24 cellular contexts compared by ENCODE assay signal in the genomic region with DNA sequence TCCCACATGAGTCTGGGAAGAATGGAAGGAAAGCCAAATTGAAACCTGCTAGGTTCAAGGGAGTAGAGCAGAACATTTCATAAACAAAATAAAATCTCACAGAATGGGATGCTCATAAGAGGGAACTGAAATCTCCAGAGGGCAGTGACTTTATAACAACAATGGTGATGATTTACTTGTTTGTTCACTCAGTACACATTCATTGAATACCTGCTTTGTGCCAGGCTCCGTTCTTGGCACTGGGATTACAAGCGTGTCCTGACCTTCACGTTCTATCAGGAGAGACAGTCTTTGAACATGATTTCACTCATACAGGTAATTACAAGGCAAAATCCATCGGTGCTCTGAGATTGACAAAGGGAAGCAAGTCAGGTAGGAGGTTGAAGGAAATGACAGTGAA.
"Had no signal": no experiment of that assay in that cellular context is flagged by ENCODE, and none has a peak within 500 bp of the region (broad histone marks: within the 10 kb centered on the region; RNA-seq: fewer than 3 reads in every experiment).

No MANE protein-coding gene starts in this region.

- DNase-seq: activated CD4-positive, alpha-beta T cell treated with anti-CD3 and anti-CD28 coated beads for 4 hours; activated CD4-positive, alpha-beta T cell treated with anti-CD3 and anti-CD28 coated beads, Interleukin-2, amount 50 U/mL, for 4 hours; activated effector memory CD4-positive, alpha-beta T cell treated with anti-CD3 and anti-CD28 coated beads, Interleukin-2, amount 50 U/mL, for 16 hours; activated naive CD4-positive, alpha-beta T cell treated with Interleukin-2 at 50 U/mL for 16 hours; activated naive CD8-positive, alpha-beta T cell treated with anti-CD3 and anti-CD28 coated beads, Interleukin-2, amount 50 U/mL, for 24 hours; activated T-cell treated with anti-CD3 and anti-CD28 coated beads, Interleukin-2, amount 50 U/mL, for 4 hours; amniotic stem cell; KG1; NCI-H1048; NCI-H1417; NCI-H1930; NCI-H2171; NCI-H226; NCI-H526 treated with DMSO at 0.1 percent for 48 hours; Peyer's patch; SHP77 treated with DMSO at 0.1 percent for 48 hours had no signal

- H3K36me3 ChIP-seq: ascending aorta, Peyer's patch had no signal

- ATAC-seq: activated CD4-positive, CD25-positive, alpha-beta regulatory T cell treated with anti-CD3 and anti-CD28 coated beads, Interleukin-2, amount 50 U/mL, for 24 hours; activated naive CD4-positive, alpha-beta T cell treated with anti-CD3 and anti-CD28 coated beads, Interleukin-2, amount 50 U/mL, for 72 hours; activated naive CD8-positive, alpha-beta T cell treated with anti-CD3 and anti-CD28 coated beads, Interleukin-2, amount 50 U/mL, for 24 hours; activated T-cell treated with anti-CD3 and anti-CD28 coated beads, Interleukin-2, amount 50 U/mL, for 4 hours had no signal

- H3K9me3 ChIP-seq: body of pancreas, Peyer's patch had no signal

- H3K4me1 ChIP-seq: ascending aorta, Peyer's patch had no signal

- H3K36me3 Mint-ChIP-seq: activated naive CD4-positive, alpha-beta T cell treated with anti-CD3 and anti-CD28 coated beads, Interleukin-2, amount 50 U/mL, for 72 hours had no signal

- H3K27ac Mint-ChIP-seq: activated naive CD4-positive, alpha-beta T cell treated with anti-CD3 and anti-CD28 coated beads, Interleukin-2, amount 50 U/mL, for 72 hours; activated naive CD8-positive, alpha-beta T cell treated with anti-CD3 and anti-CD28 coated beads, Interleukin-2, amount 50 U/mL, for 24 hours; IgD-negative memory B cell; T-helper 1 cell treated with Interleukin-12 subunit alpha and Interleukin-12 subunit beta and Interleukin-4 antibody, amounts not matched to agents 30 μg/mL and 1 μg/mL, for 36 hours had no signal

- H3K4me3 Mint-ChIP-seq: activated naive CD8-positive, alpha-beta T cell treated with anti-CD3 and anti-CD28 coated beads, Interleukin-2, amount 50 U/mL, for 24 hours; activated T-cell treated with anti-CD3 and anti-CD28 coated beads, Interleukin-2, amount 50 U/mL, for 4 hours; IgD-negative memory B cell; T-helper 1 cell treated with Interleukin-12 subunit alpha and Interleukin-12 subunit beta and Interleukin-4 antibody, amounts not matched to agents 30 μg/mL and 1 μg/mL, for 36 hours had no signal

- FAIRE-seq: bronchial epithelial cell had no signal

- H3K27ac ChIP-seq: ascending aorta, Peyer's patch, RWPE1 had no signal

- H3K27me3 ChIP-seq: ascending aorta, body of pancreas, Peyer's patch had no signal

- H3K4me3 ChIP-seq: ascending aorta, body of pancreas, Peyer's patch had no signal

- H3K27me3 Mint-ChIP-seq: activated naive CD8-positive, alpha-beta T cell treated with anti-CD3 and anti-CD28 coated beads, Interleukin-2, amount 50 U/mL, for 24 hours; IgD-negative memory B cell had no signal

- H3K4me1 Mint-ChIP-seq: activated naive CD8-positive, alpha-beta T cell treated with anti-CD3 and anti-CD28 coated beads, Interleukin-2, amount 50 U/mL, for 24 hours; IgD-negative memory B cell had no signal
